ENCODE assay signal across 11 cellular contexts in genomic region chr4:78568640-78569261, GRCh38. TPM values are rescaled to one million over a fixed set of nuclear protein-coding genes. Genes with fewer than 3 reads are reported as not detected.
A peak's percentile ranks its signal among the peaks of the same experiment; 100 is the strongest.
DNase-seq lines count a peak whose midpoint lies in the region; ATAC-seq and TF ChIP-seq lines count a peak whose summit lies in the region.
"Had no signal": no experiment of that assay in that cellular context is flagged by ENCODE, and none has a peak within 500 bp of the region (broad histone marks: within the 10 kb centered on the region; RNA-seq: fewer than 3 reads in every experiment).

No MANE protein-coding gene starts in this region.

- H3K27ac ChIP-seq in heart right ventricle, result peak overlapping the region; percentile 30 to 85 (median 58)
- H3K27ac ChIP-seq: 22Rv1 had no signal

- no peak for DNase-seq in Right ventricle myocardium superior
- no peak for DNase-seq in cardiac septum (ENCODE audit: low spot score)
- no peak for DNase-seq in heart right ventricle
- DNase-seq in activated effector memory CD4-positive, alpha-beta T cell treated with anti-CD3 and anti-CD28 coated beads, Interleukin-2, amount 50 U/mL, for 16 hours, result no peak
- no peak for DNase-seq in NCI-H510A (lab: John Stamatoyannopoulos, UW)
- DNase-seq in LoVo (ENCODE audit: low spot score), result no peak
- no peak for DNase-seq in activated T-cell treated with anti-CD3 and anti-CD28 coated beads, Interleukin-2, amount 50 U/mL, for 1 hour
- DNase-seq: effector CD4-positive, alpha-beta T cell; mucosa of descending colon had no signal

- no peaks in the 10 kb centered on the region for H3K9me3 ChIP-seq in heart right ventricle
- H3K9me3 ChIP-seq: mucosa of descending colon had no signal

- WGBS in heart right ventricle, 2 donors, result 57 to 61% methylated on average over 3 of the region's 3 CpGs

- peaks cover 0 to 8% (median 0%) of the 10 kb centered on the region in 9 donors for H3K36me3 ChIP-seq in heart right ventricle

- intact Hi-C loops in Right ventricle myocardium superior (cut with DNase I), result no loop called here
- intact Hi-C loops in cardiac septum (cut with DNase I), result no loop called here
- intact Hi-C loops in heart right ventricle (cut with DNase I), result no loop called here

- no peak overlapping the region for H3K4me3 ChIP-seq in heart right ventricle
- H3K4me3 ChIP-seq: mucosa of descending colon had no signal

- peaks cover 2 to 53% (median 22%) of the 10 kb centered on the region in 9 donors for H3K4me1 ChIP-seq in heart right ventricle

- TF ChIP-seq CTCF in heart right ventricle (IDR thresholded peaks at IDR 0.05), result no peak

- no peaks in the 10 kb centered on the region for H3K27me3 ChIP-seq in heart right ventricle

- ATAC-seq in Right ventricle myocardium superior (ENCODE audit: poor library complexity), result peak; percentile 23
- peak; percentile 63 for ATAC-seq in HG03460 (IDR thresholded peaks at IDR 0.05; ENCODE audit: unreplicated experiment)
- peak in 7 of 8 donors; percentile 26 to 65 (median 47) for ATAC-seq in heart right ventricle

RNA-seq across cellular contexts. Expression of gene ANXA3, which starts 17.2 kb away (rescaled TPM):
- 41.4 TPM for total RNA-seq in Right ventricle myocardium superior
- 12.3 TPM for total RNA-seq in cardiac septum
- total RNA-seq in heart right ventricle, result 10 to 100 TPM; 10.2 to 72.5 (median 18.9) TPM
- polyA plus RNA-seq in heart right ventricle, result 100 to 1,000 TPM in 1 of 2 donors, 10 to 100 TPM in 1; 27.7 to 181 TPM
